ENCODE assay signal across 12 cellular contexts in the genomic region with DNA sequence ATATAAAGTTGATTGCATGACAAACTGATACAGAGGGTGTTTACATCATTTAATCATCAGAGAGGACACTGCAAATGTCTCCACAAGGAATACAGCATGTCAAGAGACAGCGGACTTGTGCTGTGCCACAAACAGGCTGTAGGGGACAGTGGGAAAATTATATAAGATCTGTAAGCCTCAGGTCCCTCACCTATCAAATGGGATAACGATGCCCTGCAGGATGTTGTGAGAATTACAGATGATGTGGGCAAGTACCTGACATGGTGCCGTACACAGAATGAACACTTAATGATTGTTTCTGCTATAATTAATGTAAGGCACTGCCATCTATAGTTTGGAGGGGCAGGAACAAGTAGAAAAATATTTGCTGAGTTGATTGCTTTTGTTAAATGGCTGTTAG.
A peak's percentile ranks its signal among the peaks of the same experiment; 100 is the strongest.
DNase-seq lines count a peak whose midpoint lies in the region; ATAC-seq, FAIRE-seq and TF ChIP-seq lines count a peak whose summit lies in the region.
"Had no signal": no experiment of that assay in that cellular context is flagged by ENCODE, and none has a peak within 500 bp of the region (broad histone marks: within the 10 kb centered on the region; RNA-seq: fewer than 3 reads in every experiment).

No MANE protein-coding gene starts in this region.

- H3K9me3 ChIP-seq in DND-41 (ENCODE audit: insufficient read depth, low read length, severe bottlenecking): no peaks in the 10 kb centered on the region

- no peaks in the 10 kb centered on the region for H3K27me3 Mint-ChIP-seq in progenitor cell of endocrine pancreas
- H3K27me3 Mint-ChIP-seq: central memory CD8-positive, alpha-beta T cell had no signal

- no peak overlapping the region for H2AFZ ChIP-seq in DND-41 (ENCODE audit: low read depth, low read length)

- no peak overlapping the region for H3K27ac ChIP-seq in DND-41 (ENCODE audit: low read length)
- H3K27ac ChIP-seq: SK-N-MC had no signal

- no peaks in the 10 kb centered on the region for H3K79me2 ChIP-seq in DND-41 (ENCODE audit: insufficient read depth, low read length)

- peak; percentile 16 for TF ChIP-seq CTCF in DND-41 (IDR thresholded peaks at IDR 0.05; ENCODE audit: borderline replicate concordance, extremely low read depth, low read length, poor library complexity, severe bottlenecking)
- TF ChIP-seq CTCF in bronchial epithelial cell (IDR thresholded peaks at IDR 0.05; ENCODE audit: insufficient read depth, low read length, severe bottlenecking): peak; percentile 5
- peak; percentile 52 for TF ChIP-seq CTCF in progenitor cell of endocrine pancreas (IDR thresholded peaks at IDR 0.05; ENCODE audit: unreplicated experiment)

- no peaks in the 10 kb centered on the region for H3K4me1 ChIP-seq in DND-41 (ENCODE audit: insufficient read depth, low read length)

- H3K27ac Mint-ChIP-seq in progenitor cell of endocrine pancreas: peak overlapping the region; percentile 97
- H3K27ac Mint-ChIP-seq: naive thymus-derived CD4-positive, alpha-beta T cell had no signal

- H3K36me3 Mint-ChIP-seq in progenitor cell of endocrine pancreas (ENCODE audit: insufficient read depth): peaks cover 5% of the 10 kb centered on the region
- H3K36me3 Mint-ChIP-seq: naive thymus-derived CD4-positive, alpha-beta T cell had no signal

- H3K27me3 ChIP-seq in DND-41 (ENCODE audit: insufficient read depth, low read length, poor library complexity): no peaks in the 10 kb centered on the region
- H3K27me3 ChIP-seq in bronchial epithelial cell (ENCODE audit: control insufficient read depth, insufficient read depth, low read length): no peaks in the 10 kb centered on the region

- H3K9me3 Mint-ChIP-seq in progenitor cell of endocrine pancreas (ENCODE audit: low read depth): peaks cover 2% of the 10 kb centered on the region
- H3K9me3 Mint-ChIP-seq: central memory CD8-positive, alpha-beta T cell; naive thymus-derived CD4-positive, alpha-beta T cell had no signal

- no peak overlapping the region for H3K9ac ChIP-seq in DND-41 (ENCODE audit: low read depth, low read length)

- ATAC-seq in DND-41 (ENCODE audit: insufficient read depth, low read depth) (peak; percentile 39; the same call in 1 of the 3 replicates), GM21447 (IDR thresholded peaks at IDR 0.05; ENCODE audit: unreplicated experiment) (no peak), GM19467 (IDR thresholded peaks at IDR 0.05; ENCODE audit: unreplicated experiment) (no peak)

- H3K4me1 Mint-ChIP-seq in progenitor cell of endocrine pancreas (ENCODE audit: low read depth): peaks cover 33% of the 10 kb centered on the region
- H3K4me1 Mint-ChIP-seq: central memory CD8-positive, alpha-beta T cell had no signal

- no peak overlapping the region for H3K4me3 ChIP-seq in DND-41 (ENCODE audit: low read depth in 1 of 2, low read length in 2 of 2)
- H3K4me3 ChIP-seq in bronchial epithelial cell (ENCODE audit: low read depth, low read length): no peak overlapping the region
- H3K4me3 ChIP-seq: SK-N-MC had no signal

- FAIRE-seq in bronchial epithelial cell (lab: Jason Lieb, UNC): no peak
- FAIRE-seq in HTR-8/SVneo (lab: Jason Lieb, UNC): no peak

- H3K4me2 ChIP-seq in DND-41 (ENCODE audit: insufficient read depth, low read length): no peak overlapping the region

- no peaks in the 10 kb centered on the region for H3K36me3 ChIP-seq in DND-41 (ENCODE audit: insufficient read depth, low read length)
- peaks cover 12% of the 10 kb centered on the region for H3K36me3 ChIP-seq in bronchial epithelial cell (ENCODE audit: control insufficient read depth, insufficient read depth, low read length)

- no peak overlapping the region for H3K4me3 Mint-ChIP-seq in progenitor cell of endocrine pancreas (ENCODE audit: low read depth)
- H3K4me3 Mint-ChIP-seq: central memory CD8-positive, alpha-beta T cell; naive thymus-derived CD4-positive, alpha-beta T cell had no signal

- H4K20me1 ChIP-seq in DND-41 (ENCODE audit: insufficient read depth, low read length): no peaks in the 10 kb centered on the region

- DNase-seq in DND-41: no peak
- DNase-seq in NCI-H1105 treated with DMSO at 0.1 percent for 48 hours (lab: John Stamatoyannopoulos, UW): peak; percentile 36
- no peak for DNase-seq in bronchial epithelial cell (ENCODE audit: low read depth)
- DNase-seq in progenitor cell of endocrine pancreas (ENCODE audit: low spot score, unreplicated experiment): no peak
- DNase-seq in HTR-8/SVneo (ENCODE audit: insufficient read length, low spot score): no peak
- DNase-seq: activated effector memory CD4-positive, alpha-beta T cell treated with anti-CD3 and anti-CD28 coated beads, Interleukin-2, amount 50 U/mL, for 16 hours; NCI-H226 had no signal
